12 cellular contexts compared by ENCODE assay signal in genomic region chr10:24645784-24646183, GRCh38.
A peak's percentile ranks its signal among the peaks of the same experiment; 100 is the strongest.
DNase-seq lines count a peak whose midpoint lies in the region; ATAC-seq, FAIRE-seq and TF ChIP-seq lines count a peak whose summit lies in the region.
"Had no signal": no experiment of that assay in that cellular context is flagged by ENCODE, and none has a peak within 500 bp of the region (broad histone marks: within the 10 kb centered on the region; RNA-seq: fewer than 3 reads in every experiment).

No MANE protein-coding gene starts in this region.

- FAIRE-seq in GM18507 (lab: Jason Lieb, UNC) = peak; percentile 62
- FAIRE-seq: D721Med had no signal

- H2AK5ac ChIP-seq in mesenchymal stem cell (ENCODE audit: low read length, severe bottlenecking) = no peak overlapping the region

- H2BK5ac ChIP-seq in mesenchymal stem cell (ENCODE audit: low read depth, low read length, poor library complexity, severe bottlenecking) = no peak overlapping the region

- H3K36me3 ChIP-seq in mesenchymal stem cell (ENCODE audit: control insufficient read depth in 1 of 2, insufficient read depth in 2 of 2, low read depth in 1 of 2, low read length in 2 of 2) = peaks cover 0 to 21% of the 10 kb centered on the region in 2 experiments
- no peaks in the 10 kb centered on the region for H3K36me3 ChIP-seq in endodermal cell (ENCODE audit: control insufficient read depth, insufficient read depth, low read length)
- H3K36me3 ChIP-seq: left ventricle myocardium inferior had no signal

- H2AFZ ChIP-seq in mesenchymal stem cell (ENCODE audit: low read depth, low read length) = no peak overlapping the region

- H3K18ac ChIP-seq in mesenchymal stem cell (ENCODE audit: low read depth in 1 of 2, low read length in 2 of 2) = no peak overlapping the region

- H3K9ac ChIP-seq in mesenchymal stem cell (ENCODE audit: low read length) = no peak overlapping the region
- no peak overlapping the region for H3K9ac ChIP-seq in endodermal cell (ENCODE audit: extremely low read depth, low read length, poor library complexity, severe bottlenecking)
- H3K9ac ChIP-seq: KMS-11 had no signal

- no peak overlapping the region for H3K23ac ChIP-seq in mesenchymal stem cell (ENCODE audit: low read length in 2 of 2)

- no peaks in the 10 kb centered on the region for H3K27me3 Mint-ChIP-seq in activated CD8-positive, alpha-beta T cell treated with anti-CD3 and anti-CD28 coated beads, Interleukin-2, amount 10 ng/mL, durations not matched to agents 7 days and 5 days (ENCODE audit: low read depth)
- no peaks in the 10 kb centered on the region for H3K27me3 Mint-ChIP-seq in endodermal cell (ENCODE audit: insufficient read depth)

- H3K4me1 Mint-ChIP-seq in activated CD8-positive, alpha-beta T cell treated with anti-CD3 and anti-CD28 coated beads, Interleukin-2, amount 10 ng/mL, durations not matched to agents 7 days and 5 days (ENCODE audit: low read depth) = peaks cover 2% of the 10 kb centered on the region
- H3K4me1 Mint-ChIP-seq in endodermal cell = no peaks in the 10 kb centered on the region

- DNase-seq in GM18507 (ENCODE audit: extremely low spot score, insufficient read length, low read depth) (no peak), mesenchymal stem cell (peak; percentile 23), endodermal cell (no peak), NCI-H146 treated with DMSO at 0.1 percent for 48 hours (lab: John Stamatoyannopoulos, UW; ENCODE audit: unreplicated experiment) (no peak)
- DNase-seq in activated CD8-positive, alpha-beta T cell treated with anti-CD3 and anti-CD28 coated beads, Interleukin-2, amount 10 ng/mL, durations not matched to agents 7 days and 5 days = peak; percentile 28
- DNase-seq: glutamatergic neuron, left ventricle myocardium inferior, occipital lobe had no signal

- H3K4me3 Mint-ChIP-seq in activated CD8-positive, alpha-beta T cell treated with anti-CD3 and anti-CD28 coated beads, Interleukin-2, amount 10 ng/mL, durations not matched to agents 7 days and 5 days = no peak overlapping the region
- no peak overlapping the region for H3K4me3 Mint-ChIP-seq in endodermal cell

- CTCF ChIA-PET in activated CD8-positive, alpha-beta T cell treated with anti-CD3 and anti-CD28 coated beads, Interleukin-2, amount 10 ng/mL, durations not matched to agents 7 days and 5 days (lab: Charles Lee) = interaction anchor here (0.9 to 1.7 kb wide), 2 partner anchors 28 to 434 kb away, joined by 3 to 7 read pairs; no protein-coding TSS in a partner anchor

- TF ChIP-seq CTCF in endodermal cell (conservative IDR thresholded peaks at IDR 0.05) = no peak

- no peaks in the 10 kb centered on the region for H3K9me3 ChIP-seq in mesenchymal stem cell (ENCODE audit: control insufficient read depth, low read length)
- H3K9me3 ChIP-seq in endodermal cell (ENCODE audit: control insufficient read depth, low read length) = no peaks in the 10 kb centered on the region
- H3K9me3 ChIP-seq: left ventricle myocardium inferior had no signal

- POLR2A ChIA-PET in activated CD8-positive, alpha-beta T cell treated with anti-CD3 and anti-CD28 coated beads, Interleukin-2, amount 10 ng/mL, durations not matched to agents 7 days and 5 days (lab: Charles Lee) = no interaction called here

- H3K79me1 ChIP-seq in mesenchymal stem cell (replicated peaks; ENCODE audit: low read length, poor library complexity, severe bottlenecking) = peaks cover 24% of the 10 kb centered on the region

- no peak overlapping the region for H3K4ac ChIP-seq in mesenchymal stem cell (ENCODE audit: low read depth in 1 of 2, low read length in 2 of 2)

- ATAC-seq in HG02852 (IDR thresholded peaks at IDR 0.05; ENCODE audit: unreplicated experiment) (peak; percentile 32), GM18520 (IDR thresholded peaks at IDR 0.05; ENCODE audit: unreplicated experiment) (no peak)
- ATAC-seq in activated CD8-positive, alpha-beta T cell treated with anti-CD3 and anti-CD28 coated beads, Interleukin-2, amount 10 ng/mL, durations not matched to agents 7 days and 5 days = peak; percentile 60

- H2BK15ac ChIP-seq in mesenchymal stem cell (ENCODE audit: low read depth, poor library complexity, severe bottlenecking) = no peak overlapping the region

- H3K14ac ChIP-seq in mesenchymal stem cell (ENCODE audit: low read length in 2 of 2) = no peak overlapping the region

- no peak overlapping the region for H4K91ac ChIP-seq in mesenchymal stem cell (ENCODE audit: low read length)

- H3K27me3 ChIP-seq in mesenchymal stem cell (ENCODE audit: control insufficient read depth in 1 of 2, insufficient read depth in 1 of 2, low read length in 2 of 2) = no peaks in the 10 kb centered on the region
- H3K27me3 ChIP-seq in endodermal cell (ENCODE audit: control insufficient read depth, insufficient read depth, low read length, poor library complexity, severe bottlenecking) = no peaks in the 10 kb centered on the region

- H3K4me3 ChIP-seq in mesenchymal stem cell (ENCODE audit: insufficient read depth in 1 of 2, low read depth in 1 of 2, low read length in 2 of 2) (no peak overlapping the region), endodermal cell (ENCODE audit: low read length) (no peak overlapping the region)
- H3K4me3 ChIP-seq: left ventricle myocardium inferior had no signal

- H3K36me3 Mint-ChIP-seq in activated CD8-positive, alpha-beta T cell treated with anti-CD3 and anti-CD28 coated beads, Interleukin-2, amount 10 ng/mL, durations not matched to agents 7 days and 5 days (ENCODE audit: low read depth) = peaks cover 4% of the 10 kb centered on the region
- peaks cover 3% of the 10 kb centered on the region for H3K36me3 Mint-ChIP-seq in endodermal cell (ENCODE audit: low read depth)

- no peak overlapping the region for H3K4me2 ChIP-seq in mesenchymal stem cell (ENCODE audit: low read length, poor library complexity, severe bottlenecking)
- H3K4me2 ChIP-seq: KMS-11 had no signal

- H3K9me3 Mint-ChIP-seq in activated CD8-positive, alpha-beta T cell treated with anti-CD3 and anti-CD28 coated beads, Interleukin-2, amount 10 ng/mL, durations not matched to agents 7 days and 5 days (ENCODE audit: insufficient read depth) = no peaks in the 10 kb centered on the region
- H3K9me3 Mint-ChIP-seq in endodermal cell = no peaks in the 10 kb centered on the region

- H4K8ac ChIP-seq in mesenchymal stem cell (ENCODE audit: low read length) = no peak overlapping the region

- no peak overlapping the region for H3K27ac ChIP-seq in mesenchymal stem cell (ENCODE audit: low read length, poor library complexity, severe bottlenecking)
- no peak overlapping the region for H3K27ac ChIP-seq in endodermal cell (ENCODE audit: low read depth, low read length)
- H3K27ac ChIP-seq: KMS-11, left ventricle myocardium inferior had no signal

- H2BK120ac ChIP-seq in mesenchymal stem cell (ENCODE audit: low read depth, low read length) = no peak overlapping the region

- H3K4me1 ChIP-seq in mesenchymal stem cell (ENCODE audit: control insufficient read depth, insufficient read depth, low read depth, low read length) = no peaks in the 10 kb centered on the region
- no peaks in the 10 kb centered on the region for H3K4me1 ChIP-seq in endodermal cell (ENCODE audit: control insufficient read depth, insufficient read depth, low read length)

- no peak overlapping the region for H3K27ac Mint-ChIP-seq in activated CD8-positive, alpha-beta T cell treated with anti-CD3 and anti-CD28 coated beads, Interleukin-2, amount 10 ng/mL, durations not matched to agents 7 days and 5 days
- H3K27ac Mint-ChIP-seq in endodermal cell = no peak overlapping the region

- no peak overlapping the region for H2BK12ac ChIP-seq in mesenchymal stem cell (ENCODE audit: low read length in 2 of 2)

Comparison
In these comparisons a context has a peak if more than half of its experiments do, and no peak if none do; other contexts are left out.
1. DNase-seq: peak in activated CD8-positive, alpha-beta T cell treated with anti-CD3 and anti-CD28 coated beads, Interleukin-2, amount 10 ng/mL, durations not matched to agents 7 days and 5 days (single experiment) and mesenchymal stem cell (single experiment); none in GM18507 (single experiment), endodermal cell (single experiment) and NCI-H146 treated with DMSO at 0.1 percent for 48 hours (single experiment).